ENCODE assay signal across 8 cellular contexts in the genomic region with DNA sequence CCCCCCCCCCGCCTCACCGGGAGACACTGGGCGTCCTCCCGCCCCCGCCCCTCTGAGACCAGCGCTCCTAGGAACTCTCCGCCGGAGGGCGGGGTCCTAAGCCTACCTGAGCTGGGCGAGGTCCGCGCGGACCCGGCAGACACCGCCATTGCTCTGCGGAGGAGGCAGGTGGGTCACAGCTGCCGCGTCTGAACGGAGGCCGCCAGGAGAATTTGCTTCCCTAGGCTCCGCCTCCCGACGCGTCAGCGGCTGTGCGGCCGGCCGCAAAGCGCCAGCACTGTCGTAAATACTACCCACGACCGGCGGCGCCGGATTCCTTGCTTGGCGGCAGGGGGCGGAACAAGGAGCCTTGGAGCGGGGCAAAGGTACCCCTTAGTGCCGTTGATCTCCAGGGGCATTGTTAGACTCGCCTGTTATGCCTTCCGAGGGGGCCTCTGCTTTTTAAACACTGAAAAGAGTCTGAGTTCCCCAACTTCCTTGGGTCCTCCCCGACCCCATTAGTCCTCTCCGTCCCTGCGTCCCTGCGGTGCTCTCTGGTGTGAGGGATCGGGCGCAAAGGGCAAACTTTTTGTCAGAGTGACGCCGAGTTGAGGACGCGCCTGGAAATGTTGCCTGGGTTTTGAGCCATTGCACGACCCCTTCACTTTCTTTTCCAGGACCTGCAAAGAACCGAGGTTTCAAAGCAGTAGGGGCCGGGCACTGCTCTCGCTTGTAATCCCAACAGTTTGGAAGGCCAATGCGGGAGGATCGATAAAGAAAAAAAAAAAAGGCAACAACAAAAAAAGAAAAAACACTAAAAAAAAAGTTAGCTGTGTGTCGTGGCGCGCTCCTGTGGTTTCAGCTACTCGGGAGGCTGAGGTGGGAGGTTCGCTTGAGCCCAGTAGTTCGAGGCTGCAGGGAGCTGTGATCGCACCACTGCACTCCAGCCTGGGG. TPM values are rescaled to one million over a fixed set of nuclear protein-coding genes. Genes with fewer than 3 reads are reported as not detected.
A peak's percentile ranks its signal among the peaks of the same experiment; 100 is the strongest.
DNase-seq lines count a peak whose midpoint lies in the region; ATAC-seq and TF ChIP-seq lines count a peak whose summit lies in the region.

A gene (minus strand): TSS at position 214 of the 933 bp plus-strand sequence. CDS start 65 bp downstream, at position 149.

- TF ChIP-seq CTCF in GM12865 (IDR thresholded peaks at IDR 0.05; ENCODE audit: insufficient read depth, low read depth, low read length, missing control alignments), result no peak
- TF ChIP-seq CTCF in parathyroid adenoma (IDR thresholded peaks at IDR 0.05), result peak; percentile 38
- TF ChIP-seq CTCF in tibial artery (IDR thresholded peaks at IDR 0.05), result peak; percentile 18 to 34

- ATAC-seq in HG02759 (IDR thresholded peaks at IDR 0.05; ENCODE audit: unreplicated experiment), result peak; percentile 95
- peak; percentile 95 for ATAC-seq in activated naive CD8-positive, alpha-beta T cell treated with anti-CD3 and anti-CD28 coated beads, Interleukin-2, amount 10 ng/mL, durations not matched to agents 7 days and 5 days (ENCODE audit: low read depth)
- ATAC-seq in Right ventricle myocardium superior (ENCODE audit: poor library complexity), result peak; percentile 96

- H3K27ac ChIP-seq in parathyroid adenoma (peak within 1 kb of the TSS; percentile 73), tibial artery (peak within 1 kb of the TSS; percentile 89 to 90)

- H3K9me3 ChIP-seq in parathyroid adenoma (ENCODE audit: control insufficient read depth, low read length), result no peaks in the 10 kb centered on the region
- H3K9me3 ChIP-seq in tibial artery, result no peaks in the 10 kb centered on the region

- H3K36me3 ChIP-seq in parathyroid adenoma (ENCODE audit: control insufficient read depth, insufficient read depth, low read length) (no peaks in the 10 kb centered on the region), tibial artery (peaks cover 0 to 22% (median 6%) of the 10 kb centered on the region in 3 donors)

- intact Hi-C loops in Right ventricle myocardium superior (cut with DNase I), result loop anchor here (2.0 kb wide), 1 partner anchor 41 kb away; a partner anchor contains a TSS
- intact Hi-C loops in tibial artery (cut with DNase I; ENCODE audit: low total_unique reads), result loop anchor here (10.0 kb wide), 1 partner anchor 237 kb away; a partner anchor contains a TSS

- H3K4me3 Mint-ChIP-seq in activated naive CD8-positive, alpha-beta T cell treated with anti-CD3 and anti-CD28 coated beads, Interleukin-2, amount 10 ng/mL, durations not matched to agents 7 days and 5 days, result peak within 1 kb of the TSS; percentile 97

- H3K27ac Mint-ChIP-seq in activated naive CD8-positive, alpha-beta T cell treated with anti-CD3 and anti-CD28 coated beads, Interleukin-2, amount 10 ng/mL, durations not matched to agents 7 days and 5 days, result peak within 1 kb of the TSS; percentile 95

- H3K4me1 ChIP-seq in parathyroid adenoma (peaks cover 2% of the 10 kb centered on the region), tibial artery (peaks cover 0 to 25% (median 17%) of the 10 kb centered on the region in 4 donors)

- H3K27me3 ChIP-seq in parathyroid adenoma (ENCODE audit: control insufficient read depth, insufficient read depth, low read length) (no peaks in the 10 kb centered on the region), tibial artery (no peaks in the 10 kb centered on the region)

- peaks cover 24% of the 10 kb centered on the region for H3K4me1 Mint-ChIP-seq in activated naive CD8-positive, alpha-beta T cell treated with anti-CD3 and anti-CD28 coated beads, Interleukin-2, amount 10 ng/mL, durations not matched to agents 7 days and 5 days

- peak within 1 kb of the TSS; percentile 83 for H3K4me2 ChIP-seq in parathyroid adenoma (ENCODE audit: low read length)

- POLR2A ChIA-PET in activated naive CD8-positive, alpha-beta T cell treated with anti-CD3 and anti-CD28 coated beads, Interleukin-2, amount 10 ng/mL, durations not matched to agents 7 days and 5 days (lab: Charles Lee), result interaction anchor here (0.7 to 4.1 kb wide), 20 partner anchors 8 to 242 kb away, joined by 3 to 30 read pairs (median 4); a partner anchor contains a TSS

- H3K9ac ChIP-seq in parathyroid adenoma, result peak within 1 kb of the TSS; percentile 14

- H3K9me3 Mint-ChIP-seq in activated naive CD8-positive, alpha-beta T cell treated with anti-CD3 and anti-CD28 coated beads, Interleukin-2, amount 10 ng/mL, durations not matched to agents 7 days and 5 days, result no peaks in the 10 kb centered on the region

- peak within 1 kb of the TSS; percentile 77 for H2AFZ ChIP-seq in parathyroid adenoma

- H3K27me3 Mint-ChIP-seq in activated naive CD8-positive, alpha-beta T cell treated with anti-CD3 and anti-CD28 coated beads, Interleukin-2, amount 10 ng/mL, durations not matched to agents 7 days and 5 days, result no peaks in the 10 kb centered on the region

- H3K4me3 ChIP-seq in GM12865 (ENCODE audit: low read depth, low read length) (peak within 1 kb of the TSS; percentile 89), parathyroid adenoma (ENCODE audit: low read depth, low read length) (peak within 1 kb of the TSS; percentile 73), tibial artery (peak within 1 kb of the TSS; percentile 89 to 92)

- peak; percentile 98 for DNase-seq in GM12865 (ENCODE audit: low read depth)
- DNase-seq in NCI-H1417 treated with DMSO at 0.1 percent for 48 hours (lab: John Stamatoyannopoulos, UW), result peak; percentile 37
- DNase-seq in SW 1271 (lab: John Stamatoyannopoulos, UW), result peak; percentile 86 to 88
- DNase-seq in activated naive CD8-positive, alpha-beta T cell treated with anti-CD3 and anti-CD28 coated beads, Interleukin-2, amount 10 ng/mL, durations not matched to agents 7 days and 5 days, result peak; percentile 89
- DNase-seq in Right ventricle myocardium superior, result peak; percentile 98
- DNase-seq in tibial artery, result peak; percentile 95 to 97

- H3K36me3 Mint-ChIP-seq in activated naive CD8-positive, alpha-beta T cell treated with anti-CD3 and anti-CD28 coated beads, Interleukin-2, amount 10 ng/mL, durations not matched to agents 7 days and 5 days, result peaks cover 5% of the 10 kb centered on the region

- H3K79me2 ChIP-seq in parathyroid adenoma, result no peaks in the 10 kb centered on the region

RNA-seq across cellular contexts. Expression of the gene that starts here (rescaled TPM):
- 10 to 100 TPM; 24.8 to 26.8 TPM for total RNA-seq in activated naive CD8-positive, alpha-beta T cell treated with anti-CD3 and anti-CD28 coated beads, Interleukin-2, amount 10 ng/mL, durations not matched to agents 7 days and 5 days
- 25.1 TPM for total RNA-seq in Right ventricle myocardium superior

Comparison
In these comparisons a context has a peak if more than half of its experiments do, and no peak if none do; other contexts are left out.
1. Peak in every context shown above with its lines: DNase-seq, ATAC-seq, H3K4me3 ChIP-seq and H3K27ac ChIP-seq.
2. DNase-seq: peak in every context shown above with its lines; median percentile 98 in GM12865; 98 in Right ventricle myocardium superior; 96 in tibial artery; 89 in activated naive CD8-positive, alpha-beta T cell treated with anti-CD3 and anti-CD28 coated beads, Interleukin-2, amount 10 ng/mL, durations not matched to agents 7 days and 5 days; 87 in SW 1271; 37 in NCI-H1417 treated with DMSO at 0.1 percent for 48 hours.